Comparison of ENCODE assay signal across 10 cellular contexts in genomic region chr17:76670020-76670707, GRCh38. TPM values are rescaled to one million over a fixed set of nuclear protein-coding genes. Genes with fewer than 3 reads are reported as not detected.
DNase-seq lines count a peak whose midpoint lies in the region; ATAC-seq, FAIRE-seq and TF ChIP-seq lines count a peak whose summit lies in the region.
"Had no signal": no experiment of that assay in that cellular context is flagged by ENCODE, and none has a peak within 500 bp of the region (broad histone marks: within the 10 kb centered on the region; RNA-seq: fewer than 3 reads in every experiment).

No MANE protein-coding gene starts in this region.

- H3K36me3 ChIP-seq in cardiac muscle cell (no peaks in the 10 kb centered on the region), HepG2 (replicated peaks in 1 of 2; ENCODE audit: control insufficient read depth in 1 of 2, insufficient read depth in 2 of 2, low read length in 2 of 2) (no peaks in the 10 kb centered on the region), upper lobe of right lung (no peaks in the 10 kb centered on the region)
- H3K36me3 ChIP-seq in effector memory CD4-positive, alpha-beta T cell (ENCODE audit: control insufficient read depth, insufficient read depth, low read length) = no peaks in the 10 kb centered on the region

- DNase-seq in cardiac muscle cell (ENCODE audit: low read depth in 1 of 2, low spot score in 1 of 2) = no peak
- no peak for DNase-seq in Right ventricle myocardium inferior (ENCODE audit: missing footprints)
- no peak for DNase-seq in HepG2 (ENCODE audit: low spot score)
- DNase-seq in upper lobe of right lung = no peak
- no peak for DNase-seq in effector memory CD4-positive, alpha-beta T cell
- DNase-seq in NCI-H2171 (lab: John Stamatoyannopoulos, UW) = no peak
- no peak for DNase-seq in OCI-M1 (lab: John Stamatoyannopoulos, UW)
- DNase-seq: activated effector memory CD4-positive, alpha-beta T cell treated with anti-CD3 and anti-CD28 coated beads, Interleukin-2, amount 50 U/mL, for 16 hours had no signal

- H3K4me3 Mint-ChIP-seq in activated naive CD8-positive, alpha-beta T cell = peak overlapping the region; percentile 93

- FAIRE-seq in HepG2 (lab: Jason Lieb, UNC) = no peak

- no peaks in the 10 kb centered on the region for H3K9me3 Mint-ChIP-seq in activated naive CD8-positive, alpha-beta T cell (ENCODE audit: low read depth)

- peak overlapping the region; percentile 96 for H3K27ac Mint-ChIP-seq in activated naive CD8-positive, alpha-beta T cell

- TF ChIP-seq CTCF in cardiac muscle cell (IDR thresholded peaks at IDR 0.05; ENCODE audit: low read depth, low read length) (no peak), HepG2 (CRISPR knock-in tag; IDR thresholded peaks at IDR 0.05) (no peak), upper lobe of right lung (IDR thresholded peaks at IDR 0.05) (no peak)

- H3K4me3 ChIP-seq in cardiac muscle cell (no peak overlapping the region), HepG2 (replicated peaks in 1 of 3; ENCODE audit: insufficient read depth in 1 of 3, low read depth in 2 of 3, low read length in 3 of 3) (peak overlapping the region; percentile 58 to 80 (median 60); a peak in 5 of 6 replicates), upper lobe of right lung (no peak overlapping the region)
- H3K4me3 ChIP-seq in effector memory CD4-positive, alpha-beta T cell (ENCODE audit: insufficient read depth, low read depth, low read length, poor library complexity, severe bottlenecking) = no peak overlapping the region

- no peaks in the 10 kb centered on the region for H3K27me3 Mint-ChIP-seq in activated naive CD8-positive, alpha-beta T cell

- no peaks in the 10 kb centered on the region for H3K79me2 ChIP-seq in HepG2 (ENCODE audit: insufficient read depth, low read length)

- H3K4me2 ChIP-seq in HepG2 (ENCODE audit: low read depth, low read length) = peak overlapping the region; percentile 95

- no peak for ATAC-seq in Right ventricle myocardium inferior
- ATAC-seq in HepG2 = no peak
- peak; percentile 20 for ATAC-seq in upper lobe of right lung

- no peaks in the 10 kb centered on the region for H3K9me3 ChIP-seq in cardiac muscle cell (ENCODE audit: low read depth)
- H3K9me3 ChIP-seq in HepG2 (ENCODE audit: low read length) = no peaks in the 10 kb centered on the region
- H3K9me3 ChIP-seq in upper lobe of right lung = no peaks in the 10 kb centered on the region
- H3K9me3 ChIP-seq in effector memory CD4-positive, alpha-beta T cell (ENCODE audit: control insufficient read depth, low read length) = no peaks in the 10 kb centered on the region

- peak overlapping the region; percentile 30 for H2AFZ ChIP-seq in HepG2 (ENCODE audit: low read length)

- WGBS in HepG2 (ENCODE audit: low lambda C conversion rate) = 74% methylated on average over 9 of the region's 9 CpGs

- in situ Hi-C loops in HepG2 (cut with HindIII; ENCODE audit: extremely low pct_ligation_motif_present, low pct_unique_long_range_greater_than_20kb) = no loop called here

- no peaks in the 10 kb centered on the region for H3K27me3 ChIP-seq in cardiac muscle cell
- H3K27me3 ChIP-seq in HepG2 (ENCODE audit: control insufficient read depth in 1 of 2, insufficient read depth in 2 of 2, low read length in 2 of 2) = no peaks in the 10 kb centered on the region; a peak in 1 of 5 replicates
- H3K27me3 ChIP-seq in upper lobe of right lung = no peaks in the 10 kb centered on the region
- no peaks in the 10 kb centered on the region for H3K27me3 ChIP-seq in effector memory CD4-positive, alpha-beta T cell (replicated peaks; ENCODE audit: control insufficient read depth, insufficient read depth, low read length, poor library complexity, severe bottlenecking)
- H3K27me3 ChIP-seq: BLaER1 had no signal

- TF ChIP-seq EP300 in HepG2 (IDR thresholded peaks at IDR 0.05; ENCODE audit: low read depth in 2 of 2, low read length in 2 of 2) = no peak
- no peak for TF ChIP-seq EP300 in HepG2 (CRISPR knock-in tag; IDR thresholded peaks at IDR 0.05; ENCODE audit: borderline replicate concordance)

- TF ChIP-seq POLR2A in HepG2 (IDR thresholded peaks at IDR 0.05; ENCODE audit: insufficient read depth in 1 of 2, low read depth in 2 of 2, low read length in 2 of 2) = no peak

- peak overlapping the region; percentile 71 for H3K27ac ChIP-seq in cardiac muscle cell
- peak overlapping the region; percentile 83 for H3K27ac ChIP-seq in HepG2 (ENCODE audit: extremely low read length, insufficient read depth, low read length)
- peak overlapping the region; percentile 80 for H3K27ac ChIP-seq in upper lobe of right lung
- H3K27ac ChIP-seq in effector memory CD4-positive, alpha-beta T cell (ENCODE audit: insufficient read depth, low read length, poor library complexity, severe bottlenecking) = no peak overlapping the region

- BruUV-seq in HepG2 (replicated peaks; lab: Mats Ljungman, UMichigan) = no TSS peak

- H3K36me3 Mint-ChIP-seq in activated naive CD8-positive, alpha-beta T cell = no peaks in the 10 kb centered on the region

- TF ChIP-seq RAD21 in HepG2 (CRISPR knock-in tag; IDR thresholded peaks at IDR 0.05) = no peak

- POLR2A ChIA-PET in HepG2 (lab: Yijun Ruan, JAX) = interaction anchor here (1.8 to 3.2 kb wide), 13 partner anchors 8 to 137 kb away, joined by 8 to 30 read pairs (median 19); partner anchors contain the start of genes JMJD6 and METTL23

- CTCF ChIA-PET in HepG2 (lab: Yijun Ruan, JAX; ENCODE audit: low intra/inter-chr PET ratio, low total read pairs) = no interaction called here

- intact Hi-C loops in Right ventricle myocardium inferior (cut with DNase I) (loop anchor here (5.0 kb wide), 1 partner anchor 42 kb away; the partner anchor contains the start of gene MXRA7), HepG2 (cut with micrococcal nuclease; ENCODE audit: unreplicated experiment) (loop anchor here (5.0 kb wide), 1 partner anchor 148 kb away; no protein-coding TSS in a partner anchor), upper lobe of right lung (cut with DNase I) (no loop called here)

- peak overlapping the region; percentile 82 for H3K9ac ChIP-seq in HepG2 (ENCODE audit: insufficient read depth, low read depth, low read length)

- H4K20me1 ChIP-seq in HepG2 (ENCODE audit: insufficient read depth, low read length) = no peaks in the 10 kb centered on the region
- H4K20me1 ChIP-seq: BLaER1 had no signal

- peaks cover 43% of the 10 kb centered on the region for H3K4me1 Mint-ChIP-seq in activated naive CD8-positive, alpha-beta T cell (ENCODE audit: low read depth)

- H3K4me1 ChIP-seq in cardiac muscle cell (ENCODE audit: low read depth) (peaks cover 11% of the 10 kb centered on the region), HepG2 (ENCODE audit: insufficient read depth, low read length) (peaks cover 53% of the 10 kb centered on the region), upper lobe of right lung (peaks cover 17% of the 10 kb centered on the region)
- H3K4me1 ChIP-seq in effector memory CD4-positive, alpha-beta T cell (ENCODE audit: control insufficient read depth, insufficient read depth, low read length, poor library complexity, severe bottlenecking) = peaks cover 11% of the 10 kb centered on the region

RNA-seq across cellular contexts. Expression of gene ST6GALNAC1, which starts 26.6 kb away (rescaled TPM):
- total RNA-seq in cardiac muscle cell = 0.99 TPM in 1 of 2 replicates, not detected in the other
- not detected in 2 replicates for polyA plus RNA-seq in cardiac muscle cell
- total RNA-seq in Right ventricle myocardium inferior = 6.1 TPM
- total RNA-seq in HepG2 (2016; rRNA removed; fragmentation: Illumina TruSeq; extraction: Trizol) = not detected in 2 replicates
- not detected in 2 replicates for total RNA-seq in HepG2 (2016; cell fraction: cytosol; rRNA removed; fragmentation: Illumina TruSeq; extraction: Trizol; ENCODE audit: low read depth)
- total RNA-seq in HepG2 (2016; cell fraction: insoluble cytoplasmic fraction; rRNA removed; fragmentation: Illumina TruSeq; extraction: Trizol) = not detected in 2 replicates
- not detected in 2 replicates for total RNA-seq in HepG2 (2016; cell fraction: membrane; rRNA removed; fragmentation: Illumina TruSeq; extraction: Trizol)
- not detected in 2 replicates for total RNA-seq in HepG2 (2016; cell fraction: nucleus; rRNA removed; fragmentation: Illumina TruSeq; extraction: Trizol)
- not detected in 2 replicates for polyA plus RNA-seq in HepG2 (2011; rRNA removed)
- polyA plus RNA-seq in HepG2 (2011; cell fraction: cytosol; rRNA removed) = not detected in 2 replicates
- polyA plus RNA-seq in HepG2 (2011; cell fraction: nucleus; rRNA removed) = not detected in 2 replicates
- not detected in 2 replicates for polyA plus RNA-seq in HepG2 (2012)
- not detected in 2 replicates for polyA plus RNA-seq in HepG2 (2016; cell fraction: cytosol; fragmentation: Illumina TruSeq; extraction: Trizol; ENCODE audit: low read depth)
- polyA plus RNA-seq in HepG2 (2016; cell fraction: insoluble cytoplasmic fraction; fragmentation: Illumina TruSeq; extraction: Trizol; ENCODE audit: low read depth) = not detected in 2 replicates
- not detected in 2 replicates for polyA plus RNA-seq in HepG2 (2016; cell fraction: membrane; fragmentation: Illumina TruSeq; extraction: Trizol; ENCODE audit: low read depth)
- polyA plus RNA-seq in HepG2 (2016; cell fraction: nucleus; fragmentation: Illumina TruSeq; extraction: Trizol; ENCODE audit: insufficient read depth, low read depth) = not detected in 2 replicates
- 0.36 and 9.8 TPM in 2 replicates for polyA minus RNA-seq in HepG2 (2011; rRNA and poly(A)+ RNA removed; ENCODE audit: low replicate concordance)
- polyA minus RNA-seq in HepG2 (2011; cell fraction: cytosol; rRNA and poly(A)+ RNA removed) = not detected in 2 replicates
- not detected in 2 replicates for polyA minus RNA-seq in HepG2 (2011; cell fraction: nucleus; rRNA and poly(A)+ RNA removed)
- total RNA-seq in upper lobe of right lung = 14.1 TPM

RNA-seq across cellular contexts. Expression of gene MXRA7, which starts 40.6 kb away (rescaled TPM):
- total RNA-seq in cardiac muscle cell (101 and 123 TPM in 2 replicates), Right ventricle myocardium inferior (375 TPM), HepG2 (2016; rRNA removed; fragmentation: Illumina TruSeq; extraction: Trizol) (28.0 and 44.8 TPM in 2 replicates), upper lobe of right lung (159 TPM)
- polyA plus RNA-seq in cardiac muscle cell (164 and 178 TPM in 2 replicates), HepG2 (2011; rRNA removed) (112 and 139 TPM in 2 replicates)
- 22.8 and 24.5 TPM in 2 replicates for total RNA-seq in HepG2 (2016; cell fraction: cytosol; rRNA removed; fragmentation: Illumina TruSeq; extraction: Trizol; ENCODE audit: low read depth)
- total RNA-seq in HepG2 (2016; cell fraction: insoluble cytoplasmic fraction; rRNA removed; fragmentation: Illumina TruSeq; extraction: Trizol) = 30.0 and 44.9 TPM in 2 replicates
- total RNA-seq in HepG2 (2016; cell fraction: membrane; rRNA removed; fragmentation: Illumina TruSeq; extraction: Trizol) = 51.0 and 58.7 TPM in 2 replicates
- total RNA-seq in HepG2 (2016; cell fraction: nucleus; rRNA removed; fragmentation: Illumina TruSeq; extraction: Trizol) = 30.0 and 37.9 TPM in 2 replicates
- polyA plus RNA-seq in HepG2 (2011; cell fraction: cytosol; rRNA removed) = 75.0 and 131 TPM in 2 replicates
- 36.3 and 45.0 TPM in 2 replicates for polyA plus RNA-seq in HepG2 (2011; cell fraction: nucleus; rRNA removed)
- 131 and 138 TPM in 2 replicates for polyA plus RNA-seq in HepG2 (2012)
- 36.6 and 41.1 TPM in 2 replicates for polyA plus RNA-seq in HepG2 (2016; cell fraction: cytosol; fragmentation: Illumina TruSeq; extraction: Trizol; ENCODE audit: low read depth)
- 37.7 and 42.0 TPM in 2 replicates for polyA plus RNA-seq in HepG2 (2016; cell fraction: insoluble cytoplasmic fraction; fragmentation: Illumina TruSeq; extraction: Trizol; ENCODE audit: low read depth)
- 56.2 and 59.4 TPM in 2 replicates for polyA plus RNA-seq in HepG2 (2016; cell fraction: membrane; fragmentation: Illumina TruSeq; extraction: Trizol; ENCODE audit: low read depth)
- 59.5 and 60.5 TPM in 2 replicates for polyA plus RNA-seq in HepG2 (2016; cell fraction: nucleus; fragmentation: Illumina TruSeq; extraction: Trizol; ENCODE audit: insufficient read depth, low read depth)
- 21.9 and 76.0 TPM in 2 replicates for polyA minus RNA-seq in HepG2 (2011; rRNA and poly(A)+ RNA removed; ENCODE audit: low replicate concordance)
- polyA minus RNA-seq in HepG2 (2011; cell fraction: cytosol; rRNA and poly(A)+ RNA removed) = 38.4 and 70.8 TPM in 2 replicates
- polyA minus RNA-seq in HepG2 (2011; cell fraction: nucleus; rRNA and poly(A)+ RNA removed) = 18.8 and 29.5 TPM in 2 replicates

RNA-seq across cellular contexts. Expression of gene JMJD6, which starts 56.2 kb away (rescaled TPM):
- 23.5 and 25.1 TPM in 2 replicates for total RNA-seq in cardiac muscle cell
- 25.3 and 33.6 TPM in 2 replicates for polyA plus RNA-seq in cardiac muscle cell
- total RNA-seq in Right ventricle myocardium inferior = 62.8 TPM
- 41.0 and 49.1 TPM in 2 replicates for total RNA-seq in HepG2 (2016; rRNA removed; fragmentation: Illumina TruSeq; extraction: Trizol)
- 9.7 and 10.0 TPM in 2 replicates for total RNA-seq in HepG2 (2016; cell fraction: cytosol; rRNA removed; fragmentation: Illumina TruSeq; extraction: Trizol; ENCODE audit: low read depth)
- 41.7 and 48.0 TPM in 2 replicates for total RNA-seq in HepG2 (2016; cell fraction: insoluble cytoplasmic fraction; rRNA removed; fragmentation: Illumina TruSeq; extraction: Trizol)
- total RNA-seq in HepG2 (2016; cell fraction: membrane; rRNA removed; fragmentation: Illumina TruSeq; extraction: Trizol) = 15.3 and 17.9 TPM in 2 replicates
- total RNA-seq in HepG2 (2016; cell fraction: nucleus; rRNA removed; fragmentation: Illumina TruSeq; extraction: Trizol) = 24.8 and 26.0 TPM in 2 replicates
- 33.6 and 36.0 TPM in 2 replicates for polyA plus RNA-seq in HepG2 (2011; rRNA removed)
- polyA plus RNA-seq in HepG2 (2011; cell fraction: cytosol; rRNA removed) = 25.2 and 31.5 TPM in 2 replicates
- 43.8 and 48.7 TPM in 2 replicates for polyA plus RNA-seq in HepG2 (2011; cell fraction: nucleus; rRNA removed)
- polyA plus RNA-seq in HepG2 (2012) = 37.4 and 57.9 TPM in 2 replicates
- 7.4 and 7.7 TPM in 2 replicates for polyA plus RNA-seq in HepG2 (2016; cell fraction: cytosol; fragmentation: Illumina TruSeq; extraction: Trizol; ENCODE audit: low read depth)
- polyA plus RNA-seq in HepG2 (2016; cell fraction: insoluble cytoplasmic fraction; fragmentation: Illumina TruSeq; extraction: Trizol; ENCODE audit: low read depth) = 47.9 and 48.6 TPM in 2 replicates
- polyA plus RNA-seq in HepG2 (2016; cell fraction: membrane; fragmentation: Illumina TruSeq; extraction: Trizol; ENCODE audit: low read depth) = 11.8 and 11.9 TPM in 2 replicates
- polyA plus RNA-seq in HepG2 (2016; cell fraction: nucleus; fragmentation: Illumina TruSeq; extraction: Trizol; ENCODE audit: insufficient read depth, low read depth) = 37.6 and 45.3 TPM in 2 replicates
- 14.9 and 21.3 TPM in 2 replicates for polyA minus RNA-seq in HepG2 (2011; rRNA and poly(A)+ RNA removed; ENCODE audit: low replicate concordance)
- polyA minus RNA-seq in HepG2 (2011; cell fraction: cytosol; rRNA and poly(A)+ RNA removed) = 13.4 and 16.7 TPM in 2 replicates
- 10.3 and 15.4 TPM in 2 replicates for polyA minus RNA-seq in HepG2 (2011; cell fraction: nucleus; rRNA and poly(A)+ RNA removed)
- 29.6 TPM for total RNA-seq in upper lobe of right lung

RNA-seq across cellular contexts. Expression of gene METTL23, which starts 56.5 kb away (rescaled TPM):
- total RNA-seq in cardiac muscle cell (47.6 and 62.0 TPM in 2 replicates), Right ventricle myocardium inferior (17.3 TPM), HepG2 (2016; rRNA removed; fragmentation: Illumina TruSeq; extraction: Trizol) (39.7 and 39.9 TPM in 2 replicates), upper lobe of right lung (31.6 TPM)
- polyA plus RNA-seq in cardiac muscle cell (77.9 and 83.0 TPM in 2 replicates), HepG2 (2011; rRNA removed) (85.4 and 104 TPM in 2 replicates)
- total RNA-seq in HepG2 (2016; cell fraction: cytosol; rRNA removed; fragmentation: Illumina TruSeq; extraction: Trizol; ENCODE audit: low read depth) = 13.8 and 15.1 TPM in 2 replicates
- 40.1 and 40.8 TPM in 2 replicates for total RNA-seq in HepG2 (2016; cell fraction: insoluble cytoplasmic fraction; rRNA removed; fragmentation: Illumina TruSeq; extraction: Trizol)
- 23.4 and 26.9 TPM in 2 replicates for total RNA-seq in HepG2 (2016; cell fraction: membrane; rRNA removed; fragmentation: Illumina TruSeq; extraction: Trizol)
- 28.8 and 32.4 TPM in 2 replicates for total RNA-seq in HepG2 (2016; cell fraction: nucleus; rRNA removed; fragmentation: Illumina TruSeq; extraction: Trizol)
- polyA plus RNA-seq in HepG2 (2011; cell fraction: cytosol; rRNA removed) = 54.2 and 65.9 TPM in 2 replicates
- 68.9 and 70.3 TPM in 2 replicates for polyA plus RNA-seq in HepG2 (2011; cell fraction: nucleus; rRNA removed)
- 49.3 and 49.6 TPM in 2 replicates for polyA plus RNA-seq in HepG2 (2012)
- 16.6 and 18.6 TPM in 2 replicates for polyA plus RNA-seq in HepG2 (2016; cell fraction: cytosol; fragmentation: Illumina TruSeq; extraction: Trizol; ENCODE audit: low read depth)
- polyA plus RNA-seq in HepG2 (2016; cell fraction: insoluble cytoplasmic fraction; fragmentation: Illumina TruSeq; extraction: Trizol; ENCODE audit: low read depth) = 45.5 and 51.2 TPM in 2 replicates
- 22.2 and 23.6 TPM in 2 replicates for polyA plus RNA-seq in HepG2 (2016; cell fraction: membrane; fragmentation: Illumina TruSeq; extraction: Trizol; ENCODE audit: low read depth)
- 60.8 and 67.8 TPM in 2 replicates for polyA plus RNA-seq in HepG2 (2016; cell fraction: nucleus; fragmentation: Illumina TruSeq; extraction: Trizol; ENCODE audit: insufficient read depth, low read depth)
- polyA minus RNA-seq in HepG2 (2011; rRNA and poly(A)+ RNA removed; ENCODE audit: low replicate concordance) = 23.4 and 37.2 TPM in 2 replicates
- 17.2 and 17.6 TPM in 2 replicates for polyA minus RNA-seq in HepG2 (2011; cell fraction: cytosol; rRNA and poly(A)+ RNA removed)
- polyA minus RNA-seq in HepG2 (2011; cell fraction: nucleus; rRNA and poly(A)+ RNA removed) = 17.6 and 22.6 TPM in 2 replicates

Comparison
In these comparisons a context has a peak if more than half of its experiments do, and no peak if none do; other contexts are left out.
1. H3K4me3 ChIP-seq: peak in HepG2 (3 of 3); none in cardiac muscle cell (single experiment), upper lobe of right lung (single experiment) and effector memory CD4-positive, alpha-beta T cell (single experiment).